8 cellular contexts compared by ENCODE assay signal in genomic region chr9:131277673-131278420, GRCh38. TPM values are rescaled to one million over a fixed set of nuclear protein-coding genes. Genes with fewer than 3 reads are reported as not detected.
DNase-seq lines count a peak whose midpoint lies in the region; ATAC-seq, FAIRE-seq and TF ChIP-seq lines count a peak whose summit lies in the region.

No MANE protein-coding gene starts in this region.

- peak overlapping the region; percentile 77 for H3K4me2 ChIP-seq in astrocyte (ENCODE audit: low read length)

- CTCF ChIA-PET in AG04450 (lab: Charles Lee) = interaction anchor here (1.1 kb wide), 1 partner anchor 72 kb away, joined by 3 read pairs; no protein-coding TSS in a partner anchor

- no peak for FAIRE-seq in astrocyte (lab: Jason Lieb, UNC)

- WGBS in right cardiac atrium = 1% methylated on average over 81 of the region's 82 CpGs
- WGBS in prostate gland = 2% methylated on average over 58 of the region's 82 CpGs

- ATAC-seq in right cardiac atrium (peak; percentile 64 to 69), GM19328 (IDR thresholded peaks at IDR 0.05; ENCODE audit: unreplicated experiment) (no peak)

- no peak overlapping the region for H3K9ac ChIP-seq in astrocyte (ENCODE audit: low read length)

- H3K9me3 ChIP-seq in AG04450 (ENCODE audit: control insufficient read depth, insufficient read depth, low read length) = no peaks in the 10 kb centered on the region; the same call in 1 of the 2 replicates
- no peaks in the 10 kb centered on the region for H3K9me3 ChIP-seq in astrocyte (ENCODE audit: insufficient read depth, low read depth, low read length)
- no peaks in the 10 kb centered on the region for H3K9me3 ChIP-seq in right cardiac atrium (ENCODE audit: control insufficient read depth, low read length)
- no peaks in the 10 kb centered on the region for H3K9me3 ChIP-seq in prostate gland

- H3K4me1 Mint-ChIP-seq in T-helper 2 cell treated with Interferon-gamma antibody and Interleukin-4, amounts not matched to agents 5 μg/mL and 100 μg/mL, for 36 hours (ENCODE audit: low read depth) = peaks cover 24% of the 10 kb centered on the region
- peaks cover 2% of the 10 kb centered on the region for H3K4me1 Mint-ChIP-seq in astrocyte (ENCODE audit: low read depth, unreplicated experiment)

- no peak for TF ChIP-seq CTCF in AG04450 (IDR thresholded peaks at IDR 0.05; ENCODE audit: low read depth, low read length)
- no peak for TF ChIP-seq CTCF in astrocyte (IDR thresholded peaks at IDR 0.05; ENCODE audit: insufficient read depth, low read depth, low read length)
- no peak for TF ChIP-seq CTCF in prostate gland (IDR thresholded peaks at IDR 0.05)

- H3K4me1 ChIP-seq in astrocyte (ENCODE audit: insufficient read depth, low read length) = no peaks in the 10 kb centered on the region
- no peaks in the 10 kb centered on the region for H3K4me1 ChIP-seq in right cardiac atrium (ENCODE audit: control insufficient read depth, insufficient read depth, low read length)
- no peaks in the 10 kb centered on the region for H3K4me1 ChIP-seq in prostate gland (replicated peaks)

- H3K36me3 Mint-ChIP-seq in T-helper 2 cell treated with Interferon-gamma antibody and Interleukin-4, amounts not matched to agents 5 μg/mL and 100 μg/mL, for 36 hours (ENCODE audit: low read depth) = peaks cover 35% of the 10 kb centered on the region
- H3K36me3 Mint-ChIP-seq in astrocyte (ENCODE audit: low read depth, unreplicated experiment) = peaks cover 4% of the 10 kb centered on the region

- H3K4me3 ChIP-seq in AG04450 (ENCODE audit: low read depth, low read length) (peak overlapping the region; percentile 45), astrocyte (ENCODE audit: insufficient read depth, low read depth, low read length) (peak overlapping the region; percentile 39), right cardiac atrium (ENCODE audit: low read length) (peak overlapping the region; percentile 86), prostate gland (peak overlapping the region; percentile 47 to 63)

- H3K36me3 ChIP-seq in astrocyte (ENCODE audit: insufficient read depth, low read length) (no peaks in the 10 kb centered on the region), prostate gland (no peaks in the 10 kb centered on the region)

- peaks cover 5% of the 10 kb centered on the region for H4K20me1 ChIP-seq in astrocyte (ENCODE audit: insufficient read depth, low read length)

- peaks cover 53% of the 10 kb centered on the region for H3K27me3 ChIP-seq in AG04450 (ENCODE audit: control insufficient read depth, insufficient read depth, low read length)
- H3K27me3 ChIP-seq in astrocyte (ENCODE audit: insufficient read depth, low read length) = peaks cover 34% of the 10 kb centered on the region
- H3K27me3 ChIP-seq in right cardiac atrium (ENCODE audit: control insufficient read depth, insufficient read depth) = no peaks in the 10 kb centered on the region
- H3K27me3 ChIP-seq in prostate gland (replicated peaks; ENCODE audit: insufficient read depth) = no peaks in the 10 kb centered on the region

- H3K27ac Mint-ChIP-seq in T-helper 2 cell treated with Interferon-gamma antibody and Interleukin-4, amounts not matched to agents 5 μg/mL and 100 μg/mL, for 36 hours = peak overlapping the region; percentile 94
- no peak overlapping the region for H3K27ac Mint-ChIP-seq in astrocyte (ENCODE audit: unreplicated experiment)

- peak; percentile 50 for DNase-seq in AG04450 (ENCODE audit: low read depth, low spot score)
- peak; percentile 95 for DNase-seq in GM19240 (ENCODE audit: insufficient read length, low spot score)
- DNase-seq in NCI-H1930 (lab: John Stamatoyannopoulos, UW) = peak; percentile 76 to 80
- DNase-seq in T-helper 2 cell treated with Interferon-gamma antibody and Interleukin-4, amounts not matched to agents 5 μg/mL and 100 μg/mL, for 36 hours (ENCODE audit: low spot score) = peak; percentile 71
- DNase-seq in astrocyte (ENCODE audit: low read depth) = peak; percentile 68
- peak; percentile 87 to 93 (median 93) for DNase-seq in right cardiac atrium
- peak; percentile 69 for DNase-seq in prostate gland (ENCODE audit: low spot score)

- intact Hi-C loops in right cardiac atrium (cut with DNase I) (loop anchor here (5.0 to 10.0 kb wide), 5 partner anchors 41 to 103 kb away; no protein-coding TSS in a partner anchor), prostate gland (cut with DNase I) (loop anchor here (5.0 kb wide), 1 partner anchor 49 kb away; no protein-coding TSS in a partner anchor)

- no peak overlapping the region for H2AFZ ChIP-seq in astrocyte (ENCODE audit: low read depth, low read length)

- H3K4me3 Mint-ChIP-seq in T-helper 2 cell treated with Interferon-gamma antibody and Interleukin-4, amounts not matched to agents 5 μg/mL and 100 μg/mL, for 36 hours = peak overlapping the region; percentile 89
- H3K4me3 Mint-ChIP-seq in astrocyte (ENCODE audit: unreplicated experiment) = peak overlapping the region; percentile 79

- POLR2A ChIA-PET in AG04450 (lab: Yijun Ruan, JAX) = no interaction called here

- no peaks in the 10 kb centered on the region for H3K79me2 ChIP-seq in astrocyte (ENCODE audit: insufficient read depth, low read length)

- TF ChIP-seq POLR2A in prostate gland (IDR thresholded peaks at IDR 0.05) = no peak

- peaks cover 15% of the 10 kb centered on the region for H3K27me3 Mint-ChIP-seq in T-helper 2 cell treated with Interferon-gamma antibody and Interleukin-4, amounts not matched to agents 5 μg/mL and 100 μg/mL, for 36 hours (ENCODE audit: low read depth)
- peaks cover 60% of the 10 kb centered on the region for H3K27me3 Mint-ChIP-seq in astrocyte (ENCODE audit: low read depth, unreplicated experiment)

- H3K27ac ChIP-seq in AG04450 (ENCODE audit: low read depth, low read length) = no peak overlapping the region
- H3K27ac ChIP-seq in astrocyte (ENCODE audit: low read depth, low read length) = no peak overlapping the region
- H3K27ac ChIP-seq in right cardiac atrium (ENCODE audit: low read length) = peak overlapping the region; percentile 83
- peak overlapping the region; percentile 35 to 51 for H3K27ac ChIP-seq in prostate gland

- H3K9me3 Mint-ChIP-seq in T-helper 2 cell treated with Interferon-gamma antibody and Interleukin-4, amounts not matched to agents 5 μg/mL and 100 μg/mL, for 36 hours = no peaks in the 10 kb centered on the region
- H3K9me3 Mint-ChIP-seq in astrocyte (ENCODE audit: unreplicated experiment) = no peaks in the 10 kb centered on the region

RNA-seq across cellular contexts. Expression of gene FAM78A, which starts 1.5 kb away (rescaled TPM):
- 0.26 and 0.40 TPM in 2 replicates for polyA plus RNA-seq in AG04450 (2011; rRNA removed)
- 0.09 and 0.64 TPM in 2 replicates for polyA minus RNA-seq in AG04450 (2011; rRNA and poly(A)+ RNA removed)
- 0.73 and 1.1 TPM in 2 replicates for total RNA-seq in astrocyte
- 10 to 100 TPM; 37.9 to 63.8 (median 53.9) TPM for total RNA-seq in right cardiac atrium
- polyA plus RNA-seq in right cardiac atrium = 50.7 TPM
- total RNA-seq in prostate gland = 10 to 100 TPM in 1 of 2 donors, under 1 TPM in 1; 0.73 to 16.4 TPM

RNA-seq across cellular contexts. Expression of gene PLPP7, which starts 11.7 kb away (rescaled TPM):
- polyA plus RNA-seq in AG04450 (2011; rRNA removed) = 0.57 and 0.76 TPM in 2 replicates
- 0.13 and 0.78 TPM in 2 replicates for polyA minus RNA-seq in AG04450 (2011; rRNA and poly(A)+ RNA removed)
- 0.20 and 0.65 TPM in 2 replicates for total RNA-seq in astrocyte
- 100 to 1,000 TPM in 3 of 4 donors, 10 to 100 TPM in 1; 96.3 to 126 (median 106) TPM for total RNA-seq in right cardiac atrium
- polyA plus RNA-seq in right cardiac atrium = 160 TPM
- 10 to 100 TPM in 1 of 2 donors, 1 to 10 TPM in 1; 2.0 to 32.5 TPM for total RNA-seq in prostate gland

Comparison
In these comparisons a context has a peak if more than half of its experiments do, and no peak if none do; other contexts are left out.
1. H3K27ac ChIP-seq: peak in right cardiac atrium (single experiment) and prostate gland (2 of 2); none in AG04450 (single experiment) and astrocyte (single experiment).
2. Peak in every context shown above with its lines, with median percentiles within 50 percentile points of each other: DNase-seq and H3K4me3 ChIP-seq.